Comparison of ENCODE assay signal across 1 cellular context in genomic region chr15:65916664-65917406, GRCh38.
TF ChIP-seq lines count a peak whose summit lies in the region.

No MANE protein-coding gene starts in this region.

TF ChIP-seq in GM23338, 12 proteins besides CTCF, POLR2A, EP300 and RAD21 (continued from another document):
- TF ChIP-seq ZNF462 (CRISPR knock-in tag; IDR thresholded peaks at IDR 0.05) (no peak), REST (IDR thresholded peaks at IDR 0.05; ENCODE audit: unreplicated experiment) (no peak), ETS1 (IDR thresholded peaks at IDR 0.05) (no peak)
